In genomic region chr16:89094252-89094901, GRCh38 we compare ENCODE assay signal across 8 cellular contexts. TPM values are rescaled to one million over a fixed set of nuclear protein-coding genes. Genes with fewer than 3 reads are reported as not detected.
A peak's percentile ranks its signal among the peaks of the same experiment; 100 is the strongest.
DNase-seq lines count a peak whose midpoint lies in the region; ATAC-seq and TF ChIP-seq lines count a peak whose summit lies in the region.

No MANE protein-coding gene starts in this region.

- H3K4me3 Mint-ChIP-seq in effector memory CD8-positive, alpha-beta T cell: peak overlapping the region; percentile 80 to 93
- peak overlapping the region; percentile 90 to 97 (median 94) for H3K4me3 Mint-ChIP-seq in naive B cell

- no peak for TF ChIP-seq POLR2A in GM18505 (IDR thresholded peaks at IDR 0.05; ENCODE audit: borderline replicate concordance, extremely low read depth, insufficient read depth, insufficient read length)

- peak overlapping the region; percentile 68 for H3K9ac ChIP-seq in SK-N-MC (ENCODE audit: insufficient read length)

- H3K4me1 Mint-ChIP-seq in effector memory CD8-positive, alpha-beta T cell (ENCODE audit: low read depth in 2 of 2): peaks cover 44 to 51% of the 10 kb centered on the region in 2 donors
- peaks cover 41 to 60% (median 48%) of the 10 kb centered on the region in 3 donors for H3K4me1 Mint-ChIP-seq in naive B cell

- no peaks in the 10 kb centered on the region for H3K9me3 ChIP-seq in SK-N-MC (ENCODE audit: low read depth, low read length)

- H3K27ac ChIP-seq in SK-N-MC: no peak overlapping the region

- peak; percentile 43 for DNase-seq in activated T-cell treated with anti-CD3 and anti-CD28 coated beads, Interleukin-2, amount 50 U/mL, for 1 hour
- DNase-seq in activated T-cell treated with anti-CD3 and anti-CD28 coated beads for 4 hours (no peak), SK-N-MC (ENCODE audit: low read depth, low spot score) (no peak), naive B cell (no peak)
- peak in 1 of 3 experiments; percentile 18 for DNase-seq in effector memory CD8-positive, alpha-beta T cell

- no peak for ATAC-seq in effector memory CD8-positive, alpha-beta T cell (replicated peaks)
- ATAC-seq in naive B cell (ENCODE audit: low read depth in 2 of 2) (no peak), GM18505 (IDR thresholded peaks at IDR 0.05; ENCODE audit: unreplicated experiment) (no peak), HG03135 (IDR thresholded peaks at IDR 0.05; ENCODE audit: unreplicated experiment) (no peak), HG02981 (IDR thresholded peaks at IDR 0.05; ENCODE audit: unreplicated experiment) (no peak)

- peak overlapping the region; percentile 96 to 99 for H3K27ac Mint-ChIP-seq in effector memory CD8-positive, alpha-beta T cell
- peak overlapping the region; percentile 38 to 97 (median 86) for H3K27ac Mint-ChIP-seq in naive B cell

- peak overlapping the region; percentile 78 for H3K4me3 ChIP-seq in SK-N-MC

- H3K9me3 Mint-ChIP-seq in effector memory CD8-positive, alpha-beta T cell: no peaks in the 10 kb centered on the region
- H3K9me3 Mint-ChIP-seq in naive B cell: no peaks in the 10 kb centered on the region

- H3K27me3 Mint-ChIP-seq in effector memory CD8-positive, alpha-beta T cell: peaks cover 16 to 18% of the 10 kb centered on the region in 2 donors
- H3K27me3 Mint-ChIP-seq in naive B cell: peaks cover 15 to 27% (median 21%) of the 10 kb centered on the region in 3 donors

- no peaks in the 10 kb centered on the region for H3K36me3 ChIP-seq in SK-N-MC (ENCODE audit: insufficient read depth, low read length)

- peaks cover 27% of the 10 kb centered on the region for H3K36me3 Mint-ChIP-seq in effector memory CD8-positive, alpha-beta T cell (ENCODE audit: insufficient read depth)
- peaks cover 1 to 2% of the 10 kb centered on the region in 2 donors for H3K36me3 Mint-ChIP-seq in naive B cell

RNA-seq across cellular contexts. Expression of gene ACSF3, which starts 0.7 kb away (rescaled TPM):
- 10 to 100 TPM; 30.0 to 43.6 (median 33.9) TPM for polyA plus RNA-seq in naive B cell (ENCODE audit: low read depth in 6 of 6)
